Comparison of ENCODE assay signal across 1 cellular context in the genomic region with DNA sequence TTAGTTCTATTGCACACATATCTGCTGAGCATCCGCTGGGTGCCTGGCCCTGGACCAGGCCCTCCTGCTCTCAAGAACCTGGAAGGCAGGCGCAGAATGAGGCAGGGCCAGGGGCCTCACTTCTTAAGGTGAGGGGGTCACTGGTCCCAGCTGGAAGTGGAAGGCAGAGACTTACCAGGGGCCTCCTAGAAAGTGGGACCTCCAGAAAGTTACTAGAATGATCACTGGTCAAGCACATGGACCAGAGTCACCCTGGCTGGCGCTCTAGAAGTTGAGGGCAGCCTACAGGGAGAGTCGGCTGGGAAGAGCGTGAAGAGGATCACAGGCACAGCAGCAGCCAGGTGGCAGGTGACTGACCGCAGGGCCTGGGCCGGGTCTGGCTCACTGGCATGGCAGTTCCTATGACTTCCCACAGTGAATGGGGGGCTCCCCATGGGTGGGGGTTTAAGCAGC.
TF ChIP-seq lines count a peak whose summit lies in the region.

No MANE protein-coding gene starts in this region.

TF ChIP-seq in HepG2, 621 proteins besides CTCF, POLR2A, EP300 and RAD21:
- TF ChIP-seq AGO1 (IDR thresholded peaks at IDR 0.05; ENCODE audit: low read depth, low read length, poor library complexity, severe bottlenecking), result no peak
- TF ChIP-seq, protein P1, sequence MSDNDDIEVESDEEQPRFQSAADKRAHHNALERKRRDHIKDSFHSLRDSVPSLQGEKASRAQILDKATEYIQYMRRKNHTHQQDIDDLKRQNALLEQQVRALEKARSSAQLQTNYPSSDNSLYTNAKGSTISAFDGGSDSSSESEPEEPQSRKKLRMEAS (IDR thresholded peaks at IDR 0.05), result no peak
TF ChIP-seq in HepG2: peak in this region for 0.
